18 cellular contexts compared by ENCODE assay signal in the genomic region with DNA sequence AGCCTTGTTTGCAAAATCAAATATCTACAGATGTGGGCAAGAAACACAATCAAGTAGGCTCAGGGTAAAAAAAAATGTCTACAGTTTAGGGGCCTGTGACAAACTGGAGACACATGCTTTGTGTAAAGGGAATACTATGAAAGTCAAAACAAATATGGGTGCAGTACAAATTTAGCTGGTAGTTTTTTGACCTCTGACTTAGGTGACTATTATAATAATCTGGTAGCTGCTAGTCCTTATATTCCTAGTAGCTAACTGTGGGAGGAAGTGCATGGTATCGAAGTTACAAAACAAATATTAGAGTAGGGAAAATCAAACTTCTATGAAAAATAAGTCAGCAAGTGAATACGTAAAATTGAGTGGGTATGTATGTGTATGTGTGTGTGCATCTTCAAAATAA. TPM values are rescaled to one million over a fixed set of nuclear protein-coding genes. Genes with fewer than 3 reads are reported as not detected.
DNase-seq lines count a peak whose midpoint lies in the region; ATAC-seq and TF ChIP-seq lines count a peak whose summit lies in the region.
"Had no signal": no experiment of that assay in that cellular context is flagged by ENCODE, and none has a peak within 500 bp of the region (broad histone marks: within the 10 kb centered on the region; RNA-seq: fewer than 3 reads in every experiment).

No MANE protein-coding gene starts in this region.

- no peak overlapping the region for H3K27ac ChIP-seq in PC-3 (ENCODE audit: low read length)
- H3K27ac ChIP-seq: BLaER1 treated with 17β-estradiol and CSF1 and Interleukin-3, amounts not matched to agents 10 nM and 100 nM had no signal

- H3K9me3 ChIP-seq in PC-3 (ENCODE audit: low read length) = no peaks in the 10 kb centered on the region
- H3K9me3 ChIP-seq: BE2C had no signal

- H3K79me2 ChIP-seq in PC-3 (ENCODE audit: low read length) = no peaks in the 10 kb centered on the region

- H3F3A ChIP-seq in PC-3 (ENCODE audit: low read length, unreplicated experiment) = peaks cover 21% of the 10 kb centered on the region

- H3K4me3 ChIP-seq in PC-3 (ENCODE audit: low read length) = no peak overlapping the region
- H3K4me3 ChIP-seq: BLaER1 treated with 17β-estradiol and CSF1 and Interleukin-3, amounts not matched to agents 10 nM and 100 nM; GM23338 had no signal

- DNase-seq in SIG-M5 treated with dmso at 0.1 percent for 504 hours (lab: John Stamatoyannopoulos, UW; ENCODE audit: unreplicated experiment) = peak; percentile 52
- no peak for DNase-seq in SIG-M5 (lab: John Stamatoyannopoulos, UW)
- peak; percentile 61 for DNase-seq in PC-3
- DNase-seq in GDM1 (lab: John Stamatoyannopoulos, UW) = no peak
- DNase-seq in AG20443 (ENCODE audit: low spot score) = no peak
- DNase-seq: 8988T; AML-193; BE2C; CD4-positive, alpha-beta T cell; CD8-positive, alpha-beta memory T cell; DMS79; EL; GF-D8; H9; HFFc6 had no signal

- TF ChIP-seq CTCF in PC-3 (conservative IDR thresholded peaks at IDR 0.05; ENCODE audit: low read depth, low read length) (no peak), subcutaneous adipose tissue (IDR thresholded peaks at IDR 0.05; ENCODE audit: low read depth) (peak; percentile 23)

- no peak overlapping the region for H3K9ac ChIP-seq in PC-3 (ENCODE audit: low read length)
- H3K9ac ChIP-seq: BLaER1 treated with 17β-estradiol and CSF1 and Interleukin-3, amounts not matched to agents 10 nM and 100 nM had no signal

- H3K36me3 ChIP-seq in PC-3 (ENCODE audit: low read depth, low read length) = no peaks in the 10 kb centered on the region
- H3K36me3 ChIP-seq: BE2C; BLaER1 treated with 17β-estradiol and CSF1 and Interleukin-3, amounts not matched to agents 10 nM and 100 nM had no signal

- CTCF ChIA-PET in PC-3 (lab: Charles Lee) = no interaction called here

- H3K4me1 ChIP-seq in PC-3 (ENCODE audit: insufficient read depth, low read length) = peaks cover 56% of the 10 kb centered on the region
- H3K4me1 ChIP-seq: BE2C had no signal

- no peaks in the 10 kb centered on the region for H3K9me2 ChIP-seq in PC-3 (replicated peaks; ENCODE audit: low read length)

- intact Hi-C loops in PC-3 (cut with micrococcal nuclease) = no loop called here

- POLR2A ChIA-PET in PC-3 (lab: Charles Lee; ENCODE audit: unreplicated experiment) = no interaction called here

- no peaks in the 10 kb centered on the region for H3K27me3 ChIP-seq in PC-3 (ENCODE audit: low read length)
- H3K27me3 ChIP-seq: BLaER1 treated with 17β-estradiol and CSF1 and Interleukin-3, amounts not matched to agents 10 nM and 100 nM had no signal

- BruUV-seq in PC-3 (replicated peaks; lab: Mats Ljungman, UMichigan) = no TSS peak

- no peak overlapping the region for H2AFZ ChIP-seq in PC-3 (ENCODE audit: low read length)
- H2AFZ ChIP-seq: GM23338 had no signal

- H3K4me2 ChIP-seq in PC-3 (ENCODE audit: low read length) = no peak overlapping the region
- H3K4me2 ChIP-seq: BLaER1 treated with 17β-estradiol and CSF1 and Interleukin-3, amounts not matched to agents 10 nM and 100 nM; GM23338 had no signal

- peak; percentile 25 for ATAC-seq in PC-3
- ATAC-seq: GM23338 had no signal

- H4K20me1 ChIP-seq in PC-3 (ENCODE audit: low read length) = no peaks in the 10 kb centered on the region
- H4K20me1 ChIP-seq: BLaER1 treated with 17β-estradiol and CSF1 and Interleukin-3, amounts not matched to agents 10 nM and 100 nM had no signal

RNA-seq across cellular contexts. Expression of gene CYP24A1, which starts 35.4 kb away (rescaled TPM):
- total RNA-seq in PC-3 (2014; rRNA removed) (0.81 and 1.2 TPM in 2 replicates), subcutaneous adipose tissue (not detected)
- total RNA-seq: GM23338, H9 had no signal

Comparison
In these comparisons a context has a peak if more than half of its experiments do, and no peak if none do; other contexts are left out.
1. DNase-seq: peak in SIG-M5 treated with dmso at 0.1 percent for 504 hours (single experiment) and PC-3 (single experiment); none in SIG-M5 (single experiment), GDM1 (single experiment) and AG20443 (single experiment).